Comparison of ENCODE assay signal across 8 cellular contexts in genomic region chr16:84618428-84619102, GRCh38. TPM values are rescaled to one million over a fixed set of nuclear protein-coding genes. Genes with fewer than 3 reads are reported as not detected.
DNase-seq lines count a peak whose midpoint lies in the region; ATAC-seq, FAIRE-seq and TF ChIP-seq lines count a peak whose summit lies in the region.

No MANE protein-coding gene starts in this region.

- intact Hi-C loops in activated T-helper 2 cell treated with anti-CD3 and anti-CD28 coated beads, Interferon-gamma antibody, Interleukin-2, Interleukin-4, amounts not matched to agents 10 μg/mL and 5 μg/mL and 100 μg/mL, durations not matched to agents 14 hours and 24 hours and 36 hours (cut with micrococcal nuclease) = loop anchor here (1.0 to 5.0 kb wide), 3 partner anchors 18 to 409 kb away; partner anchors contain the start of gene KIAA0513

- peak overlapping the region; percentile 31 for H3K27ac Mint-ChIP-seq in activated T-helper 2 cell treated with anti-CD3 and anti-CD28 coated beads, Interferon-gamma antibody, Interleukin-2, Interleukin-4, amounts not matched to agents 10 μg/mL and 5 μg/mL and 100 μg/mL, durations not matched to agents 14 hours and 24 hours and 36 hours

- H3K27me3 ChIP-seq in BLaER1 treated with 17β-estradiol and CSF1 and Interleukin-3, amounts not matched to agents 10 nM and 100 nM = peaks cover 0 to 23% (median 11%) of the 10 kb centered on the region in 11 experiments; a peak in 11 of 22 replicates
- H3K27me3 ChIP-seq in small intestine (ENCODE audit: control insufficient read depth in 2 of 2, insufficient read depth in 2 of 2, low read length in 2 of 2) = no peaks in the 10 kb centered on the region

- FAIRE-seq in small intestine (lab: Jason Lieb, UNC) = no peak

- H3K4me1 ChIP-seq in BLaER1 treated with 17β-estradiol and CSF1 and Interleukin-3, amounts not matched to agents 10 nM and 100 nM = peaks cover 51 to 65% (median 60%) of the 10 kb centered on the region in 10 experiments
- no peaks in the 10 kb centered on the region for H3K4me1 ChIP-seq in small intestine (ENCODE audit: control insufficient read depth in 2 of 2, insufficient read depth in 1 of 2, low read depth in 1 of 2, low read length in 1 of 2)

- peaks cover 39% of the 10 kb centered on the region for H3K4me1 Mint-ChIP-seq in activated T-helper 2 cell treated with anti-CD3 and anti-CD28 coated beads, Interferon-gamma antibody, Interleukin-2, Interleukin-4, amounts not matched to agents 10 μg/mL and 5 μg/mL and 100 μg/mL, durations not matched to agents 14 hours and 24 hours and 36 hours (ENCODE audit: low read depth)

- no peak overlapping the region for H3K4me3 ChIP-seq in BLaER1 treated with 17β-estradiol and CSF1 and Interleukin-3, amounts not matched to agents 10 nM and 100 nM
- H3K4me3 ChIP-seq in small intestine (ENCODE audit: low read depth in 1 of 2, low read length in 2 of 2) = no peak overlapping the region

- H3K36me3 Mint-ChIP-seq in activated T-helper 2 cell treated with anti-CD3 and anti-CD28 coated beads, Interferon-gamma antibody, Interleukin-2, Interleukin-4, amounts not matched to agents 10 μg/mL and 5 μg/mL and 100 μg/mL, durations not matched to agents 14 hours and 24 hours and 36 hours (ENCODE audit: low read depth) = peaks cover 36% of the 10 kb centered on the region

- ATAC-seq in HG03354 (IDR thresholded peaks at IDR 0.05; ENCODE audit: poor library complexity, severe bottlenecking, unreplicated experiment) = no peak

- H3K9me3 ChIP-seq in BLaER1 treated with 17β-estradiol and CSF1 and Interleukin-3, amounts not matched to agents 10 nM and 100 nM (replicated peaks in 1 of 11) = no peaks in the 10 kb centered on the region
- H3K9me3 ChIP-seq in small intestine (ENCODE audit: control insufficient read depth, low read depth) = no peaks in the 10 kb centered on the region

- H3K4me2 ChIP-seq in BLaER1 treated with 17β-estradiol and CSF1 and Interleukin-3, amounts not matched to agents 10 nM and 100 nM = peak overlapping the region; percentile 24 to 70 (median 55); a peak in 21 of 22 replicates

- peaks cover 32 to 43% (median 42%) of the 10 kb centered on the region in 11 experiments; a peak in 21 of 22 replicates for H4K20me1 ChIP-seq in BLaER1 treated with 17β-estradiol and CSF1 and Interleukin-3, amounts not matched to agents 10 nM and 100 nM

- peak; percentile 91 for DNase-seq in HPDE6-E6E7 (ENCODE audit: extremely low spot score)
- no peak for DNase-seq in activated T-helper 2 cell treated with anti-CD3 and anti-CD28 coated beads, Interferon-gamma antibody, Interleukin-2, Interleukin-4, amounts not matched to agents 10 μg/mL and 5 μg/mL and 100 μg/mL, durations not matched to agents 14 hours and 24 hours and 36 hours (ENCODE audit: low spot score)
- peak; percentile 83 for DNase-seq in hepatic stellate cell (ENCODE audit: low spot score)
- peak; percentile 75 for DNase-seq in small intestine
- no peak for DNase-seq in activated CD4-positive, CD25-positive, alpha-beta regulatory T cell (lab: John Stamatoyannopoulos, UW)
- DNase-seq in erythroblast (lab: John Stamatoyannopoulos, UW) = no peak

- peaks cover 9% of the 10 kb centered on the region for H3K27me3 Mint-ChIP-seq in activated T-helper 2 cell treated with anti-CD3 and anti-CD28 coated beads, Interferon-gamma antibody, Interleukin-2, Interleukin-4, amounts not matched to agents 10 μg/mL and 5 μg/mL and 100 μg/mL, durations not matched to agents 14 hours and 24 hours and 36 hours (ENCODE audit: low read depth)

- 20 to 33% (median 21%) methylated on average over 9 of the region's 9 CpGs for WGBS in small intestine, 3 donors

- H3K4me3 Mint-ChIP-seq in activated T-helper 2 cell treated with anti-CD3 and anti-CD28 coated beads, Interferon-gamma antibody, Interleukin-2, Interleukin-4, amounts not matched to agents 10 μg/mL and 5 μg/mL and 100 μg/mL, durations not matched to agents 14 hours and 24 hours and 36 hours (ENCODE audit: low read depth) = peak overlapping the region; percentile 70

- H3K36me3 ChIP-seq in BLaER1 treated with 17β-estradiol and CSF1 and Interleukin-3, amounts not matched to agents 10 nM and 100 nM = peaks cover 0 to 38% (median 27%) of the 10 kb centered on the region in 11 experiments; a peak in 15 of 22 replicates
- no peaks in the 10 kb centered on the region for H3K36me3 ChIP-seq in small intestine (ENCODE audit: control insufficient read depth in 2 of 2, insufficient read depth in 2 of 2, low read length in 2 of 2)

- H3K9me3 Mint-ChIP-seq in activated T-helper 2 cell treated with anti-CD3 and anti-CD28 coated beads, Interferon-gamma antibody, Interleukin-2, Interleukin-4, amounts not matched to agents 10 μg/mL and 5 μg/mL and 100 μg/mL, durations not matched to agents 14 hours and 24 hours and 36 hours = no peaks in the 10 kb centered on the region

- H3K9ac ChIP-seq in BLaER1 treated with 17β-estradiol and CSF1 and Interleukin-3, amounts not matched to agents 10 nM and 100 nM = no peak overlapping the region

- peak overlapping the region in 8 of 11 experiments; percentile 0 to 41 (median 30); a peak in 11 of 22 replicates for H3K27ac ChIP-seq in BLaER1 treated with 17β-estradiol and CSF1 and Interleukin-3, amounts not matched to agents 10 nM and 100 nM
- H3K27ac ChIP-seq in small intestine (ENCODE audit: low read depth in 1 of 2, low read length in 1 of 2) = peak overlapping the region; percentile 50 to 62

- TF ChIP-seq POLR2A in erythroblast (IDR thresholded peaks at IDR 0.05; ENCODE audit: low read length) = no peak

RNA-seq across cellular contexts. Expression of gene COTL1, which starts 0.7 kb away (rescaled TPM):
- 478 and 483 TPM in 2 replicates for total RNA-seq in activated T-helper 2 cell treated with anti-CD3 and anti-CD28 coated beads, Interferon-gamma antibody, Interleukin-2, Interleukin-4, amounts not matched to agents 10 μg/mL and 5 μg/mL and 100 μg/mL, durations not matched to agents 14 hours and 24 hours and 36 hours
- polyA plus RNA-seq in small intestine = 100 to 1,000 TPM in 2 of 3 donors, 10 to 100 TPM in 1; 87.2 to 166 (median 101) TPM

RNA-seq across cellular contexts. Expression of gene KLHL36, which starts 29.7 kb away (rescaled TPM):
- total RNA-seq in activated T-helper 2 cell treated with anti-CD3 and anti-CD28 coated beads, Interferon-gamma antibody, Interleukin-2, Interleukin-4, amounts not matched to agents 10 μg/mL and 5 μg/mL and 100 μg/mL, durations not matched to agents 14 hours and 24 hours and 36 hours = 57.7 and 59.6 TPM in 2 replicates
- polyA plus RNA-seq in small intestine = 10 to 100 TPM; 12.7 to 21.7 (median 16.8) TPM

Comparison
In these comparisons a context has a peak if more than half of its experiments do, and no peak if none do; other contexts are left out.
1. DNase-seq: peak in HPDE6-E6E7 (single experiment), hepatic stellate cell (single experiment) and small intestine (single experiment); none in activated T-helper 2 cell treated with anti-CD3 and anti-CD28 coated beads, Interferon-gamma antibody, Interleukin-2, Interleukin-4, amounts not matched to agents 10 μg/mL and 5 μg/mL and 100 μg/mL, durations not matched to agents 14 hours and 24 hours and 36 hours (single experiment), activated CD4-positive, CD25-positive, alpha-beta regulatory T cell (0 of 4) and erythroblast (0 of 2).